ENCODE assay signal across 13 cellular contexts in genomic region chr3:100797921-100798491, GRCh38.
"Had no signal": no experiment of that assay in that cellular context is flagged by ENCODE, and none has a peak within 500 bp of the region (broad histone marks: within the 10 kb centered on the region; RNA-seq: fewer than 3 reads in every experiment).

No MANE protein-coding gene starts in this region.

- H3K9me3 Mint-ChIP-seq: activated CD4-positive, alpha-beta T cell treated with anti-CD3 and anti-CD28 coated beads, Interleukin-2, amount 10 ng/mL, durations not matched to agents 7 days and 5 days; nephron progenitor cell had no signal

- H3K9me3 ChIP-seq: esophagus squamous epithelium, gastrocnemius medialis, heart right ventricle, pancreas had no signal

- DNase-seq: activated CD4-positive, alpha-beta T cell treated with anti-CD3 and anti-CD28 coated beads, Interleukin-2, amount 10 ng/mL, durations not matched to agents 7 days and 5 days; activated CD4-positive, CD25-positive, alpha-beta regulatory T cell; amygdala; esophagus squamous epithelium; gastrocnemius medialis; heart right ventricle; kidney; left ventricle myocardium superior; mesendoderm; nephron progenitor cell; pancreas; stimulated activated CD4-positive, alpha-beta T cell treated with anti-CD3 and anti-CD28 coated beads, Interleukin-4, amount 100 ng/mL, for 4 hours had no signal

- H3K27me3 Mint-ChIP-seq: activated naive CD8-positive, alpha-beta T cell had no signal

- H3K4me1 ChIP-seq: gastrocnemius medialis, pancreas had no signal

- H3K4me3 ChIP-seq: esophagus squamous epithelium, gastrocnemius medialis, heart right ventricle, pancreas had no signal

- ATAC-seq: gastrocnemius medialis, heart right ventricle, left ventricle myocardium superior, pancreas had no signal

- H3K36me3 ChIP-seq: esophagus squamous epithelium, gastrocnemius medialis, heart right ventricle, pancreas had no signal

- H3K4me1 Mint-ChIP-seq: nephron progenitor cell had no signal

- H3K27ac Mint-ChIP-seq: activated CD4-positive, alpha-beta T cell treated with anti-CD3 and anti-CD28 coated beads, Interleukin-2, amount 10 ng/mL, durations not matched to agents 7 days and 5 days; activated naive CD8-positive, alpha-beta T cell; nephron progenitor cell had no signal

- H3K27ac ChIP-seq: esophagus squamous epithelium, gastrocnemius medialis, heart right ventricle, pancreas had no signal

- H3K4me3 Mint-ChIP-seq: activated CD4-positive, alpha-beta T cell treated with anti-CD3 and anti-CD28 coated beads, Interleukin-2, amount 10 ng/mL, durations not matched to agents 7 days and 5 days; activated naive CD8-positive, alpha-beta T cell; nephron progenitor cell had no signal

- H3K27me3 ChIP-seq: esophagus squamous epithelium, gastrocnemius medialis, heart right ventricle, pancreas had no signal

- FAIRE-seq: kidney, pancreas had no signal

- H3K36me3 Mint-ChIP-seq: activated naive CD8-positive, alpha-beta T cell had no signal
